ENCODE assay signal across 12 cellular contexts in genomic region chr10:59047957-59048618, GRCh38.
DNase-seq lines count a peak whose midpoint lies in the region; ATAC-seq and TF ChIP-seq lines count a peak whose summit lies in the region.
"Had no signal": no experiment of that assay in that cellular context is flagged by ENCODE, and none has a peak within 500 bp of the region (broad histone marks: within the 10 kb centered on the region; RNA-seq: fewer than 3 reads in every experiment).

No MANE protein-coding gene starts in this region.

- no peaks in the 10 kb centered on the region for H3K79me2 ChIP-seq in smooth muscle cell (ENCODE audit: low read depth)

- H4K20me1 ChIP-seq in smooth muscle cell (ENCODE audit: low read depth) = no peaks in the 10 kb centered on the region

- ATAC-seq in HG02571 (IDR thresholded peaks at IDR 0.05; ENCODE audit: unreplicated experiment) (peak; percentile 92), HG03280 (IDR thresholded peaks at IDR 0.05; ENCODE audit: unreplicated experiment) (peak; percentile 89)
- ATAC-seq: A549, T-helper 17 cell had no signal

- no peak overlapping the region for H2AFZ ChIP-seq in smooth muscle cell (ENCODE audit: low read depth)

- no peaks in the 10 kb centered on the region for H3K9me3 ChIP-seq in smooth muscle cell (replicated peaks; ENCODE audit: low read depth)
- H3K9me3 ChIP-seq: A549 had no signal

- H3K4me2 ChIP-seq in smooth muscle cell = no peak overlapping the region
- H3K4me2 ChIP-seq: A549 had no signal

- no peaks in the 10 kb centered on the region for H3K4me1 ChIP-seq in smooth muscle cell (ENCODE audit: low read depth)
- H3K4me1 ChIP-seq: A549 had no signal

- 89% methylated on average over 5 of the region's 5 CpGs for WGBS in smooth muscle cell (ENCODE audit: low lambda C conversion rate)

- H3K27me3 ChIP-seq in smooth muscle cell (ENCODE audit: low read depth) = no peaks in the 10 kb centered on the region
- H3K27me3 ChIP-seq: MG63 had no signal

- H3F3A ChIP-seq in smooth muscle cell (ENCODE audit: low read depth) = no peaks in the 10 kb centered on the region

- DNase-seq in SIG-M5 treated with dmso at 0.1 percent for 504 hours (lab: John Stamatoyannopoulos, UW; ENCODE audit: unreplicated experiment) (peak; percentile 29), SIG-M5 (lab: John Stamatoyannopoulos, UW) (no peak), HK-2 (ENCODE audit: unreplicated experiment) (no peak), A172 (ENCODE audit: low spot score) (no peak), smooth muscle cell (lab: John Stamatoyannopoulos, UW; ENCODE audit: unreplicated experiment) (no peak)
- no peak for DNase-seq in activated effector memory CD4-positive, alpha-beta T cell treated with anti-CD3 and anti-CD28 coated beads, Interleukin-2, amount 50 U/mL, for 16 hours
- DNase-seq: MG63; stimulated activated CD8-positive, alpha-beta memory T cell treated with anti-CD3 and anti-CD28 coated beads, Interleukin-4, amount 100 ng/mL, for 48 hours; T-helper 17 cell had no signal

- no peak for TF ChIP-seq CTCF in smooth muscle cell (IDR thresholded peaks at IDR 0.05; ENCODE audit: borderline replicate concordance, insufficient read depth, poor library complexity, severe bottlenecking)

- no peak overlapping the region for H3K27ac ChIP-seq in smooth muscle cell (ENCODE audit: low read depth)
- H3K27ac ChIP-seq: A549 had no signal

- no peak overlapping the region for H3K9ac ChIP-seq in smooth muscle cell (ENCODE audit: low read depth)

- no peak overlapping the region for H3K4me3 ChIP-seq in smooth muscle cell
- H3K4me3 ChIP-seq: A549, MG63 had no signal

- H3K36me3 ChIP-seq in smooth muscle cell (ENCODE audit: low read depth) = no peaks in the 10 kb centered on the region
- H3K36me3 ChIP-seq: MG63 had no signal
